ENCODE assay signal across 1 cellular context in genomic region chr19:35744688-35745327, GRCh38.
TF ChIP-seq lines count a peak whose summit lies in the region.

No MANE protein-coding gene starts in this region.

TF ChIP-seq in HEK293, 187 proteins besides CTCF, POLR2A, EP300 and RAD21 (continued from another document):
- TF ChIP-seq, protein P1, sequence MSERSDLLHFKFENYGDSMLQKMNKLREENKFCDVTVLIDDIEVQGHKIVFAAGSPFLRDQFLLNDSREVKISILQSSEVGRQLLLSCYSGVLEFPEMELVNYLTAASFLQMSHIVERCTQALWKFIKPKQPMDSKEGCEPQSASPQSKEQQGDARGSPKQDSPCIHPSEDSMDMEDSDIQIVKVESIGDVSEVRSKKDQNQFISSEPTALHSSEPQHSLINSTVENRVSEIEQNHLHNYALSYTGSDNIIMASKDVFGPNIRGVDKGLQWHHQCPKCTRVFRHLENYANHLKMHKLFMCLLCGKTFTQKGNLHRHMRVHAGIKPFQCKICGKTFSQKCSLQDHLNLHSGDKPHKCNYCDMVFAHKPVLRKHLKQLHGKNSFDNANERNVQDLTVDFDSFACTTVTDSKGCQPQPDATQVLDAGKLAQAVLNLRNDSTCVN (tag by site-specific recombination; optimal IDR thresholded peaks at IDR 0.05): no peak
- no peak for TF ChIP-seq GLI4 (tag by site-specific recombination; IDR thresholded peaks at IDR 0.05)
- no peak for TF ChIP-seq ZNF513 (tag by site-specific recombination; IDR thresholded peaks at IDR 0.05)
- TF ChIP-seq ZNF792 (tag by site-specific recombination; IDR thresholded peaks at IDR 0.05): no peak
- TF ChIP-seq ZNF596 (tag by site-specific recombination; IDR thresholded peaks at IDR 0.05): no peak
- TF ChIP-seq ZNF629 (tag by site-specific recombination; IDR thresholded peaks at IDR 0.05): no peak
- no peak; the same call in 1 of the 2 replicates for TF ChIP-seq ZNF768 (tag by site-specific recombination; IDR thresholded peaks at IDR 0.05)
- no peak for TF ChIP-seq ZNF138 (tag by site-specific recombination; IDR thresholded peaks at IDR 0.05; ENCODE audit: borderline replicate concordance)
- no peak for TF ChIP-seq HOXD13 (CRISPR knock-in tag; IDR thresholded peaks at IDR 0.05; ENCODE audit: borderline replicate concordance)
- no peak for TF ChIP-seq ZNF121 (tag by site-specific recombination; IDR thresholded peaks at IDR 0.05)
- TF ChIP-seq ZNF555 (tag by site-specific recombination; conservative IDR thresholded peaks at IDR 0.05): no peak
- TF ChIP-seq ZNF623 (tag by site-specific recombination; IDR thresholded peaks at IDR 0.05): no peak
- no peak for TF ChIP-seq ZNF837 (tag by site-specific recombination; IDR thresholded peaks at IDR 0.05)
- no peak for TF ChIP-seq ZNF23 (tag by site-specific recombination; IDR thresholded peaks at IDR 0.05; ENCODE audit: borderline replicate concordance)
- TF ChIP-seq GFI1B (tag by site-specific recombination; IDR thresholded peaks at IDR 0.05): no peak
- TF ChIP-seq ZNF600 (tag by site-specific recombination; IDR thresholded peaks at IDR 0.05): no peak
- TF ChIP-seq GLIS2 (tag by site-specific recombination; IDR thresholded peaks at IDR 0.05): peak; percentile 50
- TF ChIP-seq ZNF610 (tag by site-specific recombination; IDR thresholded peaks at IDR 0.05; ENCODE audit: borderline replicate concordance): peak; percentile 49
- TF ChIP-seq ZBTB49 (tag by site-specific recombination; IDR thresholded peaks at IDR 0.05; ENCODE audit: low read depth): no peak
- TF ChIP-seq ZNF394 (tag by site-specific recombination; IDR thresholded peaks at IDR 0.05; ENCODE audit: borderline replicate concordance): peak; percentile 52; the same call in 1 of the 2 replicates
- peak; percentile 70 for TF ChIP-seq FEZF1 (tag by site-specific recombination; IDR thresholded peaks at IDR 0.05)
- TF ChIP-seq, protein P2, sequence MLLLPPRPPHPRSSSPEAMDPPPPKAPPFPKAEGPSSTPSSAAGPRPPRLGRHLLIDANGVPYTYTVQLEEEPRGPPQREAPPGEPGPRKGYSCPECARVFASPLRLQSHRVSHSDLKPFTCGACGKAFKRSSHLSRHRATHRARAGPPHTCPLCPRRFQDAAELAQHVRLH (tag by site-specific recombination; IDR thresholded peaks at IDR 0.05): peak; percentile 52; the same call in 1 of the 2 replicates
- no peak for TF ChIP-seq ZNF302 (tag by site-specific recombination; IDR thresholded peaks at IDR 0.05; ENCODE audit: low read depth)
- TF ChIP-seq, protein P3, sequence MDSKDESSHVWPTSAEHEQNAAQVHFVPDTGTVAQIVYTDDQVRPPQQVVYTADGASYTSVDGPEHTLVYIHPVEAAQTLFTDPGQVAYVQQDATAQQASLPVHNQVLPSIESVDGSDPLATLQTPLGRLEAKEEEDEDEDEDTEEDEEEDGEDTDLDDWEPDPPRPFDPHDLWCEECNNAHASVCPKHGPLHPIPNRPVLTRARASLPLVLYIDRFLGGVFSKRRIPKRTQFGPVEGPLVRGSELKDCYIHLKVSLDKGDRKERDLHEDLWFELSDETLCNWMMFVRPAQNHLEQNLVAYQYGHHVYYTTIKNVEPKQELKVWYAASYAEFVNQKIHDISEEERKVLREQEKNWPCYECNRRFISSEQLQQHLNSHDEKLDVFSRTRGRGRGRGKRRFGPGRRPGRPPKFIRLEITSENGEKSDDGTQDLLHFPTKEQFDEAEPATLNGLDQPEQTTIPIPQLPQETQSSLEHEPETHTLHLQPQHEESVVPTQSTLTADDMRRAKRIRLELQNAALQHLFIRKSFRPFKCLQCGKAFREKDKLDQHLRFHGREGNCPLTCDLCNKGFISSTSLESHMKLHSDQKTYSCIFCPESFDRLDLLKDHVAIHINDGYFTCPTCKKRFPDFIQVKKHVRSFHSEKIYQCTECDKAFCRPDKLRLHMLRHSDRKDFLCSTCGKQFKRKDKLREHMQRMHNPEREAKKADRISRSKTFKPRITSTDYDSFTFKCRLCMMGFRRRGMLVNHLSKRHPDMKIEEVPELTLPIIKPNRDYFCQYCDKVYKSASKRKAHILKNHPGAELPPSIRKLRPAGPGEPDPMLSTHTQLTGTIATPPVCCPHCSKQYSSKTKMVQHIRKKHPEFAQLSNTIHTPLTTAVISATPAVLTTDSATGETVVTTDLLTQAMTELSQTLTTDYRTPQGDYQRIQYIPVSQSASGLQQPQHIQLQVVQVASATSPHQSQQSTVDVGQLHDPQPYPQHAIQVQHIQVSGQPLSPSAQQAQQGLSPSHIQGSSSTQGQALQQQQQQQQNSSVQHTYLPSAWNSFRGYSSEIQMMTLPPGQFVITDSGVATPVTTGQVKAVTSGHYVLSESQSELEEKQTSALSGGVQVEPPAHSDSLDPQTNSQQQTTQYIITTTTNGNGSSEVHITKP (tag by site-specific recombination; IDR thresholded peaks at IDR 0.05): peak; percentile 95
- TF ChIP-seq TCF7L2 (IDR thresholded peaks at IDR 0.05; ENCODE audit: borderline replicate concordance, low read depth, low read length): no peak
- TF ChIP-seq REST (tag by site-specific recombination; IDR thresholded peaks at IDR 0.05): no peak
- no peak for TF ChIP-seq ZNF114 (tag by site-specific recombination; IDR thresholded peaks at IDR 0.05)
- no peak for TF ChIP-seq ZNF133 (tag by site-specific recombination; IDR thresholded peaks at IDR 0.05)
- TF ChIP-seq HIC1 (tag by site-specific recombination; IDR thresholded peaks at IDR 0.05): no peak; the same call in 1 of the 2 replicates
- no peak for TF ChIP-seq ZNF785 (tag by site-specific recombination; IDR thresholded peaks at IDR 0.05)
- no peak for TF ChIP-seq ZNF157 (tag by site-specific recombination; IDR thresholded peaks at IDR 0.05)
- TF ChIP-seq ZBTB6 (tag by site-specific recombination; IDR thresholded peaks at IDR 0.05): no peak
- TF ChIP-seq ZNF155 (tag by site-specific recombination; IDR thresholded peaks at IDR 0.05): no peak
- peak; percentile 70 for TF ChIP-seq ZNF639 (tag by site-specific recombination; IDR thresholded peaks at IDR 0.05)
- TF ChIP-seq ZNF654 (tag by site-specific recombination; IDR thresholded peaks at IDR 0.05; ENCODE audit: low read depth): no peak
- TF ChIP-seq ZNF341 (tag by site-specific recombination; IDR thresholded peaks at IDR 0.05; ENCODE audit: low read depth): peak; percentile 99
- TF ChIP-seq PRDM6 (tag by site-specific recombination; IDR thresholded peaks at IDR 0.05): no peak
- TF ChIP-seq ZNF48 (tag by site-specific recombination; IDR thresholded peaks at IDR 0.05): no peak
